In the genomic region with DNA sequence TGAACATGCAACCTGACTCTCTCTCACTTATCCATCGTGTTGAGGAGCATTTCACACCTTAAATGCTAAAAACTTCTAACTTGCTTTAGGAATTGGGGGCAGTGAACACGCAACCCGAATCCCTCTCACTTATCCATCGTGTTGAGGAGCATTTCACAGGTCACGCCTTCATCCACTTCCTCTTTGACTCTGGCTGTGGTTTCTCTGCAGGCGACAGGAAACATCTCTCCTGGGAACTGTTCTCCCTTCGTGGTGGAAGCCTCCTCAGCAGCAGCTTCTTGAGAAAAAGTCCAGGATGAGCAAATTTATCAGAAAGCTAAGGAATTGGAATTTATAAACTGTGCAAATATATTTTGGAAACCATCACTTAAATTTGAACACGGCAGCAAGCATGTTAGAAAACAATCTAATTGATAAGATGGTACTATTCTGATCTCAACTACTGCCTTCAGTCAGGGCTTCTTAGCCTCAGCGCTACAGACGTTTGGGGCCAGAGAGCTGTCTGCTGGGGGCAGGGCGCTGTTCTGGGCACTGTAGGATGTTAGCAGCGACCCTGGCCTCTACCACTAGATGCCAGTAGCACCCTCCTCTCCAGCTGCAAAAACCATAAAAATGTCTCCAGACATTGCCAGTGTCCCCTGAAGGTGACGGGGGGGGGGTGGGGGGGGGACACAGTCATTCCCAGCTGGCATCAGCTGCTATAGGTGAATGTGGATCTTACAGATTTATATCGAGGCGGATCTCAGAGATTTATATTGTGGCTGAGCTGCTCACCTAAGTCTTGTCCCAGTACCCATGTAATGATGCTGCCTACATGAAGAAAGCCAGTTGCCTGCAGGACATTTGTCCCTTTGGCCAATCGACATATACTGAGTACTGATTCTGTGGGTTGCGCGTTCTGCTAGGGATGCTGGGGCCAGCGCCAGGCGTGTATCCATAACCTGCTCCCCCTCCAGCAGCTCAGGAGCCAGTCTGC, we compare ENCODE assay signal across 8 cellular contexts. TPM values are rescaled to one million over a fixed set of nuclear protein-coding genes. Genes with fewer than 3 reads are reported as not detected.
DNase-seq lines count a peak whose midpoint lies in the region; ATAC-seq and TF ChIP-seq lines count a peak whose summit lies in the region.

No MANE protein-coding gene starts in this region.

- no peak overlapping the region for H3K4me3 Mint-ChIP-seq in activated CD8-positive, alpha-beta memory T cell treated with anti-CD3 and anti-CD28 coated beads, Interleukin-2, amount 10 ng/mL, durations not matched to agents 7 days and 5 days

- peak; percentile 85 for ATAC-seq in activated CD8-positive, alpha-beta memory T cell treated with anti-CD3 and anti-CD28 coated beads, Interleukin-2, amount 10 ng/mL, durations not matched to agents 7 days and 5 days
- ATAC-seq in GM18873 (IDR thresholded peaks at IDR 0.05; ENCODE audit: low FRiP score, unreplicated experiment), result no peak

- H3K27ac Mint-ChIP-seq in activated CD8-positive, alpha-beta memory T cell treated with anti-CD3 and anti-CD28 coated beads, Interleukin-2, amount 10 ng/mL, durations not matched to agents 7 days and 5 days, result no peak overlapping the region

- H3K9ac ChIP-seq in HUES48 (ENCODE audit: low read depth, low read length), result no peak overlapping the region
- H3K9ac ChIP-seq in smooth muscle cell (ENCODE audit: low read depth), result no peak overlapping the region

- H3K4me1 ChIP-seq in HUES48 (ENCODE audit: control insufficient read depth, insufficient read depth, low read length), result peaks cover 11% of the 10 kb centered on the region
- H3K4me1 ChIP-seq in smooth muscle cell (ENCODE audit: low read depth), result peaks cover 11% of the 10 kb centered on the region

- 46% methylated on average over 20 of the region's 20 CpGs for WGBS in smooth muscle cell (ENCODE audit: low lambda C conversion rate)

- no peaks in the 10 kb centered on the region for H3K9me3 Mint-ChIP-seq in activated CD8-positive, alpha-beta memory T cell treated with anti-CD3 and anti-CD28 coated beads, Interleukin-2, amount 10 ng/mL, durations not matched to agents 7 days and 5 days (ENCODE audit: low read depth)

- H3K27me3 ChIP-seq in HUES48 (ENCODE audit: control insufficient read depth, insufficient read depth, low read length) (peaks cover 5% of the 10 kb centered on the region), smooth muscle cell (ENCODE audit: low read depth) (peaks cover 4% of the 10 kb centered on the region)

- H3K36me3 ChIP-seq in HUES48 (ENCODE audit: control insufficient read depth, insufficient read depth, low read length) (no peaks in the 10 kb centered on the region), smooth muscle cell (ENCODE audit: low read depth) (no peaks in the 10 kb centered on the region)

- CTCF ChIA-PET in activated CD8-positive, alpha-beta memory T cell treated with anti-CD3 and anti-CD28 coated beads, Interleukin-2, amount 10 ng/mL, durations not matched to agents 7 days and 5 days (lab: Charles Lee), result interaction anchor here (0.8 to 2.3 kb wide), 27 partner anchors 8 to 711 kb away, joined by 3 to 17 read pairs (median 3); partner anchors contain the start of genes PCK1 and RBM38

- H3K4me3 ChIP-seq in HUES48 (ENCODE audit: low read depth, low read length), result no peak overlapping the region
- H3K4me3 ChIP-seq in smooth muscle cell, result no peak overlapping the region

- H3K4me2 ChIP-seq in smooth muscle cell, result peak overlapping the region; percentile 34

- no peaks in the 10 kb centered on the region for H4K20me1 ChIP-seq in smooth muscle cell (ENCODE audit: low read depth)

- H3K9me3 ChIP-seq in HUES48 (ENCODE audit: control insufficient read depth, insufficient read depth, low read length), result no peaks in the 10 kb centered on the region
- no peaks in the 10 kb centered on the region for H3K9me3 ChIP-seq in smooth muscle cell (replicated peaks; ENCODE audit: low read depth)

- H3F3A ChIP-seq in smooth muscle cell (ENCODE audit: low read depth), result no peaks in the 10 kb centered on the region

- DNase-seq in activated CD8-positive, alpha-beta memory T cell treated with anti-CD3 and anti-CD28 coated beads, Interleukin-2, amount 10 ng/mL, durations not matched to agents 7 days and 5 days, result peak; percentile 50
- DNase-seq in activated CD8-positive, alpha-beta memory T cell treated with anti-CD3 and anti-CD28 coated beads, Interleukin-2, amount 50 U/mL, for 48 hours, result no peak
- DNase-seq in SKM-1 treated with dmso at 0.1 percent for 144 hours (lab: John Stamatoyannopoulos, UW; ENCODE audit: unreplicated experiment) (peak; percentile 55), erythroblast (lab: John Stamatoyannopoulos, UW) (peak; percentile 46), smooth muscle cell (lab: John Stamatoyannopoulos, UW; ENCODE audit: unreplicated experiment) (no peak), T-helper 9 cell (no peak)

- no peak for TF ChIP-seq POLR2A in erythroblast (IDR thresholded peaks at IDR 0.05; ENCODE audit: low read length)

- H3K36me3 Mint-ChIP-seq in activated CD8-positive, alpha-beta memory T cell treated with anti-CD3 and anti-CD28 coated beads, Interleukin-2, amount 10 ng/mL, durations not matched to agents 7 days and 5 days, result no peaks in the 10 kb centered on the region

- H3K27ac ChIP-seq in HUES48 (ENCODE audit: low read depth, low read length) (peak overlapping the region; percentile 21), smooth muscle cell (ENCODE audit: low read depth) (no peak overlapping the region)

- H3K4me1 Mint-ChIP-seq in activated CD8-positive, alpha-beta memory T cell treated with anti-CD3 and anti-CD28 coated beads, Interleukin-2, amount 10 ng/mL, durations not matched to agents 7 days and 5 days, result peaks cover 15% of the 10 kb centered on the region

- H2AFZ ChIP-seq in smooth muscle cell (ENCODE audit: low read depth), result peak overlapping the region; percentile 16

- H3K27me3 Mint-ChIP-seq in activated CD8-positive, alpha-beta memory T cell treated with anti-CD3 and anti-CD28 coated beads, Interleukin-2, amount 10 ng/mL, durations not matched to agents 7 days and 5 days, result peaks cover 75% of the 10 kb centered on the region

- H3K79me2 ChIP-seq in smooth muscle cell (ENCODE audit: low read depth), result no peaks in the 10 kb centered on the region

- TF ChIP-seq CTCF in smooth muscle cell (IDR thresholded peaks at IDR 0.05; ENCODE audit: borderline replicate concordance, insufficient read depth, poor library complexity, severe bottlenecking), result no peak

RNA-seq across cellular contexts. Expression of gene CTCFL, which starts 26.2 kb away (rescaled TPM):
- total RNA-seq in activated CD8-positive, alpha-beta memory T cell treated with anti-CD3 and anti-CD28 coated beads, Interleukin-2, amount 10 ng/mL, durations not matched to agents 7 days and 5 days, result not detected
- not detected in 2 replicates for total RNA-seq in smooth muscle cell
- polyA plus RNA-seq in smooth muscle cell, result not detected in 2 replicates

Comparison
In these comparisons a context has a peak if more than half of its experiments do, and no peak if none do; other contexts are left out.
1. DNase-seq: peak in activated CD8-positive, alpha-beta memory T cell treated with anti-CD3 and anti-CD28 coated beads, Interleukin-2, amount 10 ng/mL, durations not matched to agents 7 days and 5 days (single experiment), SKM-1 treated with dmso at 0.1 percent for 144 hours (single experiment) and erythroblast (2 of 2); none in activated CD8-positive, alpha-beta memory T cell treated with anti-CD3 and anti-CD28 coated beads, Interleukin-2, amount 50 U/mL, for 48 hours (single experiment), smooth muscle cell (single experiment) and T-helper 9 cell (single experiment).